In genomic region chr14:69695664-69696527, GRCh38 we compare ENCODE assay signal across 1 cellular context.
TF ChIP-seq lines count a peak whose summit lies in the region.

No MANE protein-coding gene starts in this region.

TF ChIP-seq in HEK293, 187 proteins besides CTCF, POLR2A, EP300 and RAD21 (continued from another document):
- TF ChIP-seq ZNF398 (tag by site-specific recombination; IDR thresholded peaks at IDR 0.05), result no peak
TF ChIP-seq in HEK293: peak in this region for 2.
